ENCODE assay signal across 8 cellular contexts in the genomic region with DNA sequence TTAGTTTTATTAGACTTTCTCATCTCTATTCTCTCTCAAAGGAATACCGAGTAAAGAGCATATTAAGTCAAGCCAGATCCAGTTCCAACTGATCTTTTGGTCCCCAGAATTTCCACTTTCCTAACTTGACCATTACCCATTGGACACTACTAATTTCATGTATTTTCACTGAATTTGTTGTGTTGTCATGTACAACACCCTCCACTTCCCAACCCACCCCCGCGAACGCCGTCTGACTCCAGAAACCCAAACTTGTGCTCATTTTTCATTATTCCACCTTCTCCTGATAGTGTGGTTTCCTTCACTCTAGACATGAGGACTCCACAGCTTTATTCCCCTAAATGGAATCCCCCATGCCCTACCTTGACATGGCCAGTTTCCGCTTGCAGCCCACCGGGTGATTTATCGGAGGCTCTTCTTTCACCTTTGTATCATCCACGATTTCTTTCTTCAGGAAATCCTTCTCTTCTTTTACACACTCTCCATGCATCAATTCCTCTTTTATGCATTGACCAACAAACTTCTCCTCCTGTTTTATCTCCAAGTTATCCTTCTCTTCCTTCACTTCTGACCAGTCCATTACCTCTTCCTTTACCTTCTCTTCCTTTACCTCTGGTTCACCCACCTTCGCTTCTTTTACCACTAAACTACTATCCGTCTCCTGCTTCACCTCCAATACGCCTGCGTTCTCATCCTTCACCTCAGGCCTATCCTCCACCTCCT. TPM values are rescaled to one million over a fixed set of nuclear protein-coding genes. Genes with fewer than 3 reads are reported as not detected.
DNase-seq lines count a peak whose midpoint lies in the region; ATAC-seq and TF ChIP-seq lines count a peak whose summit lies in the region.

No MANE protein-coding gene starts in this region.

- TF ChIP-seq EP300 in neural cell (conservative IDR thresholded peaks at IDR 0.05; ENCODE audit: poor library complexity, severe bottlenecking), result no peak

- peak overlapping the region; percentile 76 to 92 for H3K4me3 ChIP-seq in cardiac fibroblast (replicated peaks in 1 of 2; ENCODE audit: low read depth in 2 of 2, low read length in 2 of 2)
- peak overlapping the region; percentile 84 for H3K4me3 ChIP-seq in neural cell (ENCODE audit: low read length)

- peaks cover 10% of the 10 kb centered on the region for H3K4me1 Mint-ChIP-seq in osteocyte (ENCODE audit: unreplicated experiment)
- H3K4me1 Mint-ChIP-seq in activated naive CD8-positive, alpha-beta T cell treated with anti-CD3 and anti-CD28 coated beads for 36 hours, result peaks cover 21% of the 10 kb centered on the region

- peaks cover 7% of the 10 kb centered on the region for H3F3A ChIP-seq in neural cell (ENCODE audit: insufficient read depth, low read length, poor library complexity, severe bottlenecking)

- peak overlapping the region; percentile 78 for H3K9ac ChIP-seq in neural cell (ENCODE audit: low read length)

- no peaks in the 10 kb centered on the region for H3K9me3 Mint-ChIP-seq in osteocyte (ENCODE audit: unreplicated experiment)
- H3K9me3 Mint-ChIP-seq in activated naive CD8-positive, alpha-beta T cell treated with anti-CD3 and anti-CD28 coated beads for 36 hours, result no peaks in the 10 kb centered on the region

- TF ChIP-seq CTCF in cardiac fibroblast (IDR thresholded peaks at IDR 0.05; ENCODE audit: low read depth, low read length), result no peak
- no peak for TF ChIP-seq CTCF in neural cell (IDR thresholded peaks at IDR 0.05; ENCODE audit: poor library complexity, severe bottlenecking)
- TF ChIP-seq CTCF in osteocyte (IDR thresholded peaks at IDR 0.05), result no peak

- no peaks in the 10 kb centered on the region for H3K36me3 ChIP-seq in neural cell (ENCODE audit: insufficient read depth, low read length)

- no peaks in the 10 kb centered on the region for H3K27me3 Mint-ChIP-seq in osteocyte (ENCODE audit: unreplicated experiment)
- H3K27me3 Mint-ChIP-seq in activated naive CD8-positive, alpha-beta T cell treated with anti-CD3 and anti-CD28 coated beads for 36 hours, result no peaks in the 10 kb centered on the region

- H3K4me3 Mint-ChIP-seq in osteocyte (ENCODE audit: unreplicated experiment), result no peak overlapping the region
- no peak overlapping the region for H3K4me3 Mint-ChIP-seq in activated naive CD8-positive, alpha-beta T cell treated with anti-CD3 and anti-CD28 coated beads for 36 hours

- H3K9me3 ChIP-seq in neural cell (ENCODE audit: low read length), result no peaks in the 10 kb centered on the region

- no peak overlapping the region for H3K27ac Mint-ChIP-seq in osteocyte (ENCODE audit: unreplicated experiment)
- H3K27ac Mint-ChIP-seq in activated naive CD8-positive, alpha-beta T cell treated with anti-CD3 and anti-CD28 coated beads for 36 hours, result no peak overlapping the region

- H4K20me1 ChIP-seq in neural cell (ENCODE audit: insufficient read depth), result no peaks in the 10 kb centered on the region

- peak overlapping the region; percentile 98 for H2AFZ ChIP-seq in neural cell (ENCODE audit: low read depth, low read length)

- peak; percentile 56 for DNase-seq in NCI-H510A treated with DMSO at 0.1 percent for 48 hours (lab: John Stamatoyannopoulos, UW)
- DNase-seq in NCI-H510A (lab: John Stamatoyannopoulos, UW), result no peak
- peak in 1 of 2 donors; percentile 11 for DNase-seq in cardiac fibroblast (ENCODE audit: low read depth in 2 of 2)
- DNase-seq in osteocyte (ENCODE audit: extremely low spot score, unreplicated experiment), result no peak
- DNase-seq in activated naive CD8-positive, alpha-beta T cell treated with anti-CD3 and anti-CD28 coated beads for 36 hours, result no peak

- H3K9me2 ChIP-seq in neural cell (ENCODE audit: insufficient read depth, low read length), result no peaks in the 10 kb centered on the region

- peak; percentile 30 for ATAC-seq in HG03460 (IDR thresholded peaks at IDR 0.05; ENCODE audit: unreplicated experiment)
- ATAC-seq in HG02642 (IDR thresholded peaks at IDR 0.05; ENCODE audit: poor library complexity, unreplicated experiment), result no peak

- H3K27ac ChIP-seq in neural cell (ENCODE audit: low read length), result peak overlapping the region; percentile 91

- H3K27me3 ChIP-seq in neural cell (ENCODE audit: insufficient read depth, low read depth, low read length), result no peaks in the 10 kb centered on the region

- H3K36me3 Mint-ChIP-seq in osteocyte (ENCODE audit: unreplicated experiment), result peaks cover 26% of the 10 kb centered on the region
- H3K36me3 Mint-ChIP-seq in activated naive CD8-positive, alpha-beta T cell treated with anti-CD3 and anti-CD28 coated beads for 36 hours, result peaks cover 24% of the 10 kb centered on the region

- H3K79me2 ChIP-seq in neural cell (replicated peaks; ENCODE audit: insufficient read depth, low read length), result peaks cover 37% of the 10 kb centered on the region

- peak overlapping the region; percentile 74 for H3K4me2 ChIP-seq in neural cell (ENCODE audit: low read length)

- no peak for TF ChIP-seq RAD21 in neural cell (conservative IDR thresholded peaks at IDR 0.05)

TF ChIP-seq in neural cell, 6 proteins besides CTCF, POLR2A, EP300 and RAD21:
- TF ChIP-seq TAF1 (IDR thresholded peaks at IDR 0.05; ENCODE audit: low read depth), result no peak
- TF ChIP-seq MXI1 (conservative IDR thresholded peaks at IDR 0.05; ENCODE audit: poor library complexity, severe bottlenecking), result no peak
- TF ChIP-seq, protein P1, sequence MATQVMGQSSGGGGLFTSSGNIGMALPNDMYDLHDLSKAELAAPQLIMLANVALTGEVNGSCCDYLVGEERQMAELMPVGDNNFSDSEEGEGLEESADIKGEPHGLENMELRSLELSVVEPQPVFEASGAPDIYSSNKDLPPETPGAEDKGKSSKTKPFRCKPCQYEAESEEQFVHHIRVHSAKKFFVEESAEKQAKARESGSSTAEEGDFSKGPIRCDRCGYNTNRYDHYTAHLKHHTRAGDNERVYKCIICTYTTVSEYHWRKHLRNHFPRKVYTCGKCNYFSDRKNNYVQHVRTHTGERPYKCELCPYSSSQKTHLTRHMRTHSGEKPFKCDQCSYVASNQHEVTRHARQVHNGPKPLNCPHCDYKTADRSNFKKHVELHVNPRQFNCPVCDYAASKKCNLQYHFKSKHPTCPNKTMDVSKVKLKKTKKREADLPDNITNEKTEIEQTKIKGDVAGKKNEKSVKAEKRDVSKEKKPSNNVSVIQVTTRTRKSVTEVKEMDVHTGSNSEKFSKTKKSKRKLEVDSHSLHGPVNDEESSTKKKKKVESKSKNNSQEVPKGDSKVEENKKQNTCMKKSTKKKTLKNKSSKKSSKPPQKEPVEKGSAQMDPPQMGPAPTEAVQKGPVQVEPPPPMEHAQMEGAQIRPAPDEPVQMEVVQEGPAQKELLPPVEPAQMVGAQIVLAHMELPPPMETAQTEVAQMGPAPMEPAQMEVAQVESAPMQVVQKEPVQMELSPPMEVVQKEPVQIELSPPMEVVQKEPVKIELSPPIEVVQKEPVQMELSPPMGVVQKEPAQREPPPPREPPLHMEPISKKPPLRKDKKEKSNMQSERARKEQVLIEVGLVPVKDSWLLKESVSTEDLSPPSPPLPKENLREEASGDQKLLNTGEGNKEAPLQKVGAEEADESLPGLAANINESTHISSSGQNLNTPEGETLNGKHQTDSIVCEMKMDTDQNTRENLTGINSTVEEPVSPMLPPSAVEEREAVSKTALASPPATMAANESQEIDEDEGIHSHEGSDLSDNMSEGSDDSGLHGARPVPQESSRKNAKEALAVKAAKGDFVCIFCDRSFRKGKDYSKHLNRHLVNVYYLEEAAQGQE (IDR thresholded peaks at IDR 0.05; ENCODE audit: borderline replicate concordance), result no peak
- TF ChIP-seq POLR2AphosphoS5 (IDR thresholded peaks at IDR 0.05), result no peak
- TF ChIP-seq SMC3 (conservative IDR thresholded peaks at IDR 0.05; ENCODE audit: poor library complexity), result no peak
- TF ChIP-seq EZH2 (IDR thresholded peaks at IDR 0.05; ENCODE audit: borderline replicate concordance, insufficient read depth, low read length, poor library complexity, severe bottlenecking), result no peak

RNA-seq across cellular contexts. Expression of gene ZNHIT6, which starts 0.8 kb away (rescaled TPM):
- 14.4 and 16.6 TPM in 2 replicates for polyA plus RNA-seq in neural cell
- polyA minus RNA-seq in neural cell, result 22.4 and 25.4 TPM in 2 replicates
- 18.1 and 20.0 TPM in 2 replicates for total RNA-seq in osteocyte
- total RNA-seq in activated naive CD8-positive, alpha-beta T cell treated with anti-CD3 and anti-CD28 coated beads for 36 hours, result 10 to 100 TPM; 31.6 to 32.5 TPM
